8 cellular contexts compared by ENCODE assay signal in the genomic region with DNA sequence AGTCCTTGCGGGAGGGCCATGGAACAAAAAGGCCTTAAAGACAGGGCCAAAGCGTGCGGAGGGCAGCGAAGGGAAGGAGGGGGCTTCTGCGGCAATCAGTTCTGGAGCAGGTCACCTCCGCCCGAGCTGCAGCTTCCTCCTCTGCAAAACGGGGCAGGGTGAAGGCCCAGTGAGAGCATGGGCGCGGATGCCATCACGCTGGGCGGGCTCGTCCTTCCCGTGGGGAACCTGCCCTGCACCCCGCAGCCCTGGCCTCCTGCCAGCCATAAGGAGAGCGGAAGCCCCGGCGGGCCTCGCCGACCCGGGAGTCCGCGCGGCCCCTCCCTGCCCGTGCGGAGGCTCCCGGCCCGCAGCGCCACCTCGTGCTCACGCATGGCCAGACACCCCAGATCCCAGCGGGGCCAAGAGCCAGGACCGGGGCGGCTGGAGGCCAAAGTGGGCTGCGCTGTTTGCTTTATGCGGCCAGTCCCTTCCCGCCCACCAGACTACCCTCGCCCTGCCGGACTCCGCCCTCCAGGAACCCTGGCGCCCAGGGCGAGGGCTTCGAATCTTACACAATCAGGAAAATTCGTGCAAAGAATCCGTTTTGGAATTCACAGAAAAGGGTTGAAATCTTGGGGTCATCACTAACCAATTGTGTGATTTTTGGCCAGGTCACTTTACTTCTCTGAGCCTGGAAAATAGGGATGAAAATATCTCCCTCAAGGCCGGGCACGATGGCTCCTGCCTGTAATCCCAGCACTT. TPM values are rescaled to one million over a fixed set of nuclear protein-coding genes. Genes with fewer than 3 reads are reported as not detected.
DNase-seq lines count a peak whose midpoint lies in the region; ATAC-seq and TF ChIP-seq lines count a peak whose summit lies in the region.

No MANE protein-coding gene starts in this region.

- no peak overlapping the region for H2BK20ac ChIP-seq in H9 (ENCODE audit: low read depth, low read length, poor library complexity, severe bottlenecking)

- H3K79me1 ChIP-seq in H9 (ENCODE audit: insufficient read depth, low read depth, low read length, poor library complexity, severe bottlenecking) = no peaks in the 10 kb centered on the region

- H3K79me2 ChIP-seq in DOHH2 (ENCODE audit: control insufficient read depth, low read length) (no peaks in the 10 kb centered on the region), H9 (ENCODE audit: insufficient read depth, low read length) (no peaks in the 10 kb centered on the region; the same call in 1 of the 2 replicates)

- POLR2A ChIA-PET in activated B cell treated with CpG ODN at 0.5 μM for 24 hours (lab: Charles Lee) = interaction anchor here (0.5 kb wide), 1 partner anchor 1130 kb away, joined by 3 read pairs; the partner anchor contains the start of gene MAP6

- H4K91ac ChIP-seq in H9 (ENCODE audit: insufficient read length, low read depth, low read length) = no peak overlapping the region

- ATAC-seq in activated B cell treated with CpG ODN at 0.5 μM for 24 hours (ENCODE audit: low read depth) = peak; percentile 99

- H3K4me1 Mint-ChIP-seq in H9 (peaks cover 37 to 55% of the 10 kb centered on the region in 2 experiments), activated B cell treated with CpG ODN at 0.5 μM for 24 hours (peaks cover 8% of the 10 kb centered on the region)

- no peaks in the 10 kb centered on the region for H3K23me2 ChIP-seq in H9 (ENCODE audit: insufficient read length, low read depth, low read length, poor library complexity, severe bottlenecking)

- TF ChIP-seq CTCF in DOHH2 (IDR thresholded peaks at IDR 0.05; ENCODE audit: low read depth, low read length, poor library complexity, severe bottlenecking) (peak; percentile 83), H9 (conservative IDR thresholded peaks at IDR 0.05) (peak; percentile 94), activated B cell treated with CpG ODN at 0.5 μM for 24 hours (IDR thresholded peaks at IDR 0.05) (no peak), cardiac fibroblast (IDR thresholded peaks at IDR 0.05; ENCODE audit: low read depth, low read length) (peak; percentile 71)

- no peak overlapping the region for H2AFZ ChIP-seq in H9 (ENCODE audit: low read length)

- H3F3A ChIP-seq in DOHH2 (ENCODE audit: control insufficient read depth, insufficient read depth) = no peaks in the 10 kb centered on the region

- H3K4ac ChIP-seq in H9 (ENCODE audit: low read depth, low read length) = no peak overlapping the region

- H3K36me3 ChIP-seq in DOHH2 (ENCODE audit: control insufficient read depth, low read length) = no peaks in the 10 kb centered on the region

- no peak overlapping the region for H2BK12ac ChIP-seq in H9 (ENCODE audit: insufficient read length, low read depth, low read length)

- no peak overlapping the region for H4K5ac ChIP-seq in H9 (ENCODE audit: insufficient read length, low read depth, low read length)

- H2BK15ac ChIP-seq in H9 (ENCODE audit: low read depth, low read length) = no peak overlapping the region

- intact Hi-C loops in activated B cell treated with CpG ODN at 0.5 μM for 24 hours (cut with micrococcal nuclease) = loop anchor here (1.0 kb wide), 1 partner anchor 65 kb away; no protein-coding TSS in a partner anchor

- H3K4me2 ChIP-seq in DOHH2 (ENCODE audit: low read length) = peak overlapping the region; percentile 60
- peak overlapping the region; percentile 28 for H3K4me2 ChIP-seq in H9 (ENCODE audit: insufficient read depth, insufficient read length, low read length)

- H2AK5ac ChIP-seq in H9 (ENCODE audit: insufficient read length, low read length) = no peak overlapping the region

- CTCF ChIA-PET in activated B cell treated with CpG ODN at 0.5 μM for 24 hours (lab: Charles Lee) = interaction anchor here (0.9 to 3.8 kb wide), 6 partner anchors 11 to 200 kb away, joined by 3 to 20 read pairs (median 7); no protein-coding TSS in a partner anchor

- no peaks in the 10 kb centered on the region for H3K9me3 Mint-ChIP-seq in H9
- H3K9me3 Mint-ChIP-seq in activated B cell treated with CpG ODN at 0.5 μM for 24 hours = no peaks in the 10 kb centered on the region

- no peak overlapping the region for H3K27ac ChIP-seq in DOHH2 (ENCODE audit: low read depth, low read length)
- H3K27ac ChIP-seq in H9 (ENCODE audit: insufficient read length, low read depth, low read length) = no peak overlapping the region

- peaks cover 9 to 19% (median 12%) of the 10 kb centered on the region in 3 experiments for H3K36me3 Mint-ChIP-seq in H9 (ENCODE audit: insufficient read depth in 1 of 3, low read depth in 3 of 3)
- no peaks in the 10 kb centered on the region for H3K36me3 Mint-ChIP-seq in activated B cell treated with CpG ODN at 0.5 μM for 24 hours (ENCODE audit: low read depth)

- H3K23ac ChIP-seq in H9 (ENCODE audit: insufficient read length, low read depth, low read length) = no peak overlapping the region

- DNase-seq in H9 (peak; percentile 90), NCI-H1417 treated with DMSO at 0.1 percent for 48 hours (lab: John Stamatoyannopoulos, UW) (peak; percentile 4), activated B cell treated with CpG ODN at 0.5 μM for 24 hours (peak; percentile 71), cardiac fibroblast (ENCODE audit: low read depth in 2 of 2) (peak; percentile 68 to 86), iris pigment epithelial cell (ENCODE audit: low read depth) (peak; percentile 69), GF-D8 (lab: John Stamatoyannopoulos, UW) (no peak)
- peak; percentile 47 to 66 for DNase-seq in stimulated activated CD4-positive, alpha-beta T cell treated with anti-CD3 and anti-CD28 coated beads, Interleukin-15, amount 100 ng/mL, for 1 hour (ENCODE audit: low read depth in 1 of 2, low spot score in 1 of 2)

- no peaks in the 10 kb centered on the region for H4K20me1 ChIP-seq in DOHH2 (ENCODE audit: control insufficient read depth, insufficient read depth, low read depth, low read length)
- no peaks in the 10 kb centered on the region for H4K20me1 ChIP-seq in H9 (ENCODE audit: control insufficient read depth, insufficient read depth, insufficient read length)

- H3K56ac ChIP-seq in H9 (ENCODE audit: insufficient read length, low read depth, low read length) = no peak overlapping the region

- no CpG with 5 or more reads among the region's 47 CpGs for WGBS in H9 (ENCODE audit: extremely low coverage, insufficient read length, low lambda C conversion rate)

- H3K9ac ChIP-seq in H9 (ENCODE audit: extremely low read depth, insufficient read length, low read length) = no peak overlapping the region

- no peak overlapping the region for H3K27ac Mint-ChIP-seq in H9
- no peak overlapping the region for H3K27ac Mint-ChIP-seq in activated B cell treated with CpG ODN at 0.5 μM for 24 hours

- H3K4me1 ChIP-seq in DOHH2 (ENCODE audit: control insufficient read depth, low read length) (peaks cover 7% of the 10 kb centered on the region; the same call in 1 of the 2 replicates), H9 (ENCODE audit: insufficient read depth, low read length) (no peaks in the 10 kb centered on the region; the same call in 1 of the 2 replicates)

- H3T11ph ChIP-seq in H9 (ENCODE audit: low read length) = no peak overlapping the region

- H3K9me3 ChIP-seq in DOHH2 (ENCODE audit: control insufficient read depth, insufficient read depth, low read length) (no peaks in the 10 kb centered on the region), H9 (ENCODE audit: control insufficient read depth, low read depth, low read length) (no peaks in the 10 kb centered on the region)

- no peak overlapping the region for H3K14ac ChIP-seq in H9 (ENCODE audit: insufficient read depth, low read length)

- no peaks in the 10 kb centered on the region for H3K9me2 ChIP-seq in DOHH2 (replicated peaks; ENCODE audit: control insufficient read depth, low read length)

- H4K8ac ChIP-seq in H9 (replicated peaks; ENCODE audit: insufficient read length, low read depth, low read length) = no peak overlapping the region

- peak overlapping the region; percentile 39 for H3K4me3 ChIP-seq in DOHH2 (ENCODE audit: low read length)
- peak overlapping the region; percentile 16 to 27 for H3K4me3 ChIP-seq in cardiac fibroblast (replicated peaks in 1 of 2; ENCODE audit: low read depth in 2 of 2, low read length in 2 of 2)

- no peak overlapping the region for H2BK5ac ChIP-seq in H9 (ENCODE audit: insufficient read length, low read length)

- H3K4me3 Mint-ChIP-seq in H9 = peak overlapping the region; percentile 38 to 40; a peak in 3 of 5 replicates
- H3K4me3 Mint-ChIP-seq in activated B cell treated with CpG ODN at 0.5 μM for 24 hours = peak overlapping the region; percentile 53

- H3K27me3 Mint-ChIP-seq in H9 (ENCODE audit: low read depth) = peaks cover 5% of the 10 kb centered on the region
- H3K27me3 Mint-ChIP-seq in activated B cell treated with CpG ODN at 0.5 μM for 24 hours = peaks cover 13% of the 10 kb centered on the region

- peaks cover 4% of the 10 kb centered on the region; the same call in 1 of the 2 replicates for H3K27me3 ChIP-seq in DOHH2 (ENCODE audit: control insufficient read depth, low read length)
- no peaks in the 10 kb centered on the region for H3K27me3 ChIP-seq in H9 (ENCODE audit: insufficient read depth, low read length)

- H2BK120ac ChIP-seq in H9 (ENCODE audit: low read depth, low read length, poor library complexity, severe bottlenecking) = no peak overlapping the region

- H3K18ac ChIP-seq in H9 (ENCODE audit: insufficient read length, low read depth, low read length) = no peak overlapping the region

RNA-seq across cellular contexts. Expression of gene TSKU, which starts 16.1 kb away (rescaled TPM):
- total RNA-seq in H9 (2021) (25.4 and 27.4 TPM in 2 replicates), activated B cell treated with CpG ODN at 0.5 μM for 24 hours (not detected in 2 replicates)

Comparison
In these comparisons a context has a peak if more than half of its experiments do, and no peak if none do; other contexts are left out.
1. RNA of gene TSKU, which starts 16.1 kb away (total RNA-seq): 25.4 to 27.4 TPM in H9; not detected in activated B cell treated with CpG ODN at 0.5 μM for 24 hours; every median in the first group is over 10 times any median in the second.